13 cellular contexts compared by ENCODE assay signal in genomic region chr13:106685142-106685541, GRCh38.
DNase-seq lines count a peak whose midpoint lies in the region; TF ChIP-seq lines count a peak whose summit lies in the region.
"Had no signal": no experiment of that assay in that cellular context is flagged by ENCODE, and none has a peak within 500 bp of the region (broad histone marks: within the 10 kb centered on the region; RNA-seq: fewer than 3 reads in every experiment).

No MANE protein-coding gene starts in this region.

- H3K27ac ChIP-seq in BLaER1 (peak overlapping the region; percentile 97), neural cell (ENCODE audit: low read length) (no peak overlapping the region), left ventricle myocardium inferior (replicated peaks) (no peak overlapping the region)

- H3K4me3 ChIP-seq in BLaER1 (peak overlapping the region; percentile 62), neural cell (ENCODE audit: low read length) (no peak overlapping the region), left ventricle myocardium inferior (no peak overlapping the region)

- H3K9ac ChIP-seq in BLaER1 (peak overlapping the region; percentile 83), neural cell (ENCODE audit: low read length) (no peak overlapping the region)

- DNase-seq in inferior parietal cortex (ENCODE audit: extremely low spot score), result peak; percentile 14
- peak; percentile 64 for DNase-seq in retina
- DNase-seq in DMS153 (lab: John Stamatoyannopoulos, UW), result no peak
- no peak for DNase-seq in activated CD8-positive, alpha-beta memory T cell treated with anti-CD3 and anti-CD28 coated beads, Interleukin-2, amount 50 U/mL, for 4 hours
- no peak for DNase-seq in left ventricle myocardium inferior
- DNase-seq: Calu3; CD8-positive, alpha-beta T cell; DMS53; DND-41; EL; H9 had no signal

- H3K4me2 ChIP-seq in BLaER1 (peak overlapping the region; percentile 91), neural cell (ENCODE audit: low read length) (no peak overlapping the region)

- H3K9me3 ChIP-seq in BLaER1 (peaks cover 19% of the 10 kb centered on the region), neural cell (ENCODE audit: low read length) (no peaks in the 10 kb centered on the region), left ventricle myocardium inferior (replicated peaks) (no peaks in the 10 kb centered on the region)

- H3K4me1 ChIP-seq in BLaER1 (peaks cover 82% of the 10 kb centered on the region), left ventricle myocardium inferior (peaks cover 31% of the 10 kb centered on the region)

- H3K79me2 ChIP-seq in neural cell (replicated peaks; ENCODE audit: insufficient read depth, low read length), result no peaks in the 10 kb centered on the region

- TF ChIP-seq CTCF in neural cell (IDR thresholded peaks at IDR 0.05; ENCODE audit: poor library complexity, severe bottlenecking), result no peak
- TF ChIP-seq CTCF in left ventricle myocardium inferior (IDR thresholded peaks at IDR 0.05; ENCODE audit: borderline replicate concordance), result no peak

- H3F3A ChIP-seq in neural cell (ENCODE audit: insufficient read depth, low read length, poor library complexity, severe bottlenecking), result peaks cover 4% of the 10 kb centered on the region

- no peak for TF ChIP-seq EP300 in neural cell (conservative IDR thresholded peaks at IDR 0.05; ENCODE audit: poor library complexity, severe bottlenecking)

- H3K9me2 ChIP-seq in neural cell (ENCODE audit: insufficient read depth, low read length), result no peaks in the 10 kb centered on the region

- intact Hi-C loops in left ventricle myocardium inferior (cut with micrococcal nuclease), result no loop called here

- peak; percentile 36 for TF ChIP-seq RAD21 in neural cell (conservative IDR thresholded peaks at IDR 0.05)

- H3K27me3 ChIP-seq in BLaER1 (no peaks in the 10 kb centered on the region), neural cell (ENCODE audit: insufficient read depth, low read depth, low read length) (no peaks in the 10 kb centered on the region), left ventricle myocardium inferior (ENCODE audit: low read depth) (no peaks in the 10 kb centered on the region)

- no peaks in the 10 kb centered on the region for H3K36me3 ChIP-seq in BLaER1
- no peaks in the 10 kb centered on the region for H3K36me3 ChIP-seq in neural cell (ENCODE audit: insufficient read depth, low read length)
- H3K36me3 ChIP-seq in left ventricle myocardium inferior, result no peaks in the 10 kb centered on the region

- no peaks in the 10 kb centered on the region for H4K20me1 ChIP-seq in BLaER1
- no peaks in the 10 kb centered on the region for H4K20me1 ChIP-seq in neural cell (ENCODE audit: insufficient read depth)

- H2AFZ ChIP-seq in neural cell (ENCODE audit: low read depth, low read length), result no peak overlapping the region

TF ChIP-seq in neural cell, 6 proteins besides CTCF, POLR2A, EP300 and RAD21:
- no peak for TF ChIP-seq EZH2 (IDR thresholded peaks at IDR 0.05; ENCODE audit: borderline replicate concordance, insufficient read depth, low read length, poor library complexity, severe bottlenecking)
- TF ChIP-seq POLR2AphosphoS5 (IDR thresholded peaks at IDR 0.05), result no peak
- TF ChIP-seq MXI1 (conservative IDR thresholded peaks at IDR 0.05; ENCODE audit: poor library complexity, severe bottlenecking), result no peak
- TF ChIP-seq SMC3 (conservative IDR thresholded peaks at IDR 0.05; ENCODE audit: poor library complexity), result no peak
- TF ChIP-seq TAF1 (IDR thresholded peaks at IDR 0.05; ENCODE audit: low read depth), result no peak
- TF ChIP-seq REST (IDR thresholded peaks at IDR 0.05; ENCODE audit: borderline replicate concordance), result no peak
TF ChIP-seq in neural cell: peak in this region for 0.

Comparison
In these comparisons a context has a peak if more than half of its experiments do, and no peak if none do; other contexts are left out.
1. DNase-seq: peak in inferior parietal cortex (single experiment) and retina (single experiment); none in DMS153 (single experiment), activated CD8-positive, alpha-beta memory T cell treated with anti-CD3 and anti-CD28 coated beads, Interleukin-2, amount 50 U/mL, for 4 hours (single experiment) and left ventricle myocardium inferior (single experiment).